19 cellular contexts compared by ENCODE assay signal in genomic region chr6:156390621-156391378, GRCh38.
DNase-seq lines count a peak whose midpoint lies in the region; ATAC-seq and TF ChIP-seq lines count a peak whose summit lies in the region.
"Had no signal": no experiment of that assay in that cellular context is flagged by ENCODE, and none has a peak within 500 bp of the region (broad histone marks: within the 10 kb centered on the region; RNA-seq: fewer than 3 reads in every experiment).

No MANE protein-coding gene starts in this region.

- no peaks in the 10 kb centered on the region for H3K27me3 ChIP-seq in CD4-positive, CD25-positive, alpha-beta regulatory T cell (ENCODE audit: control insufficient read depth, insufficient read depth, low read length)
- H3K27me3 ChIP-seq in H9 (ENCODE audit: insufficient read depth, low read length) (no peaks in the 10 kb centered on the region), mesendoderm (ENCODE audit: insufficient read depth, low read length, poor library complexity) (no peaks in the 10 kb centered on the region), left ventricle myocardium inferior (ENCODE audit: low read depth) (peaks cover 31% of the 10 kb centered on the region)
- H3K27me3 ChIP-seq: esophagus squamous epithelium had no signal

- H2BK120ac ChIP-seq in H9 (ENCODE audit: low read depth, low read length, poor library complexity, severe bottlenecking) = no peak overlapping the region
- no peak overlapping the region for H2BK120ac ChIP-seq in mesendoderm (ENCODE audit: low read depth, low read length)

- H3K9ac ChIP-seq in H9 (ENCODE audit: extremely low read depth, insufficient read length, low read length) (no peak overlapping the region), mesendoderm (ENCODE audit: low read length) (no peak overlapping the region)

- H3K27ac ChIP-seq in CD4-positive, CD25-positive, alpha-beta regulatory T cell (ENCODE audit: insufficient read depth, low read length, poor library complexity, severe bottlenecking) = no peak overlapping the region
- H3K27ac ChIP-seq in H9 (ENCODE audit: insufficient read length, low read depth, low read length) (no peak overlapping the region), mesendoderm (ENCODE audit: low read depth, low read length) (no peak overlapping the region), left ventricle myocardium inferior (replicated peaks) (no peak overlapping the region)
- H3K27ac ChIP-seq: esophagus squamous epithelium had no signal

- no peaks in the 10 kb centered on the region for H3K23me2 ChIP-seq in H9 (ENCODE audit: insufficient read length, low read depth, low read length, poor library complexity, severe bottlenecking)

- no peak overlapping the region for H2AFZ ChIP-seq in H9 (ENCODE audit: low read length)

- no peak overlapping the region for H3K18ac ChIP-seq in H9 (ENCODE audit: insufficient read length, low read depth, low read length)
- no peak overlapping the region for H3K18ac ChIP-seq in mesendoderm (ENCODE audit: low read length)

- H3K79me1 ChIP-seq in H9 (ENCODE audit: insufficient read depth, low read depth, low read length, poor library complexity, severe bottlenecking) (no peaks in the 10 kb centered on the region), mesendoderm (ENCODE audit: low read length) (no peaks in the 10 kb centered on the region)

- peaks cover 11% of the 10 kb centered on the region for H3K27me3 Mint-ChIP-seq in CD4-positive, CD25-positive, alpha-beta regulatory T cell
- H3K27me3 Mint-ChIP-seq in H9 (ENCODE audit: low read depth) (peaks cover 3% of the 10 kb centered on the region), T-helper 17 cell (no peaks in the 10 kb centered on the region)

- H3K4me3 ChIP-seq in CD4-positive, CD25-positive, alpha-beta regulatory T cell (ENCODE audit: low read depth, low read length) = no peak overlapping the region
- H3K4me3 ChIP-seq in mesendoderm (ENCODE audit: low read length) (no peak overlapping the region), left ventricle myocardium inferior (no peak overlapping the region)
- H3K4me3 ChIP-seq: esophagus squamous epithelium had no signal

- no peaks in the 10 kb centered on the region for H3K9me3 ChIP-seq in CD4-positive, CD25-positive, alpha-beta regulatory T cell (ENCODE audit: control insufficient read depth in 2 of 2, low read length in 2 of 2)
- H3K9me3 ChIP-seq in H9 (ENCODE audit: control insufficient read depth, low read depth, low read length) (no peaks in the 10 kb centered on the region), T-helper 17 cell (ENCODE audit: control insufficient read depth, low read length, poor library complexity, severe bottlenecking) (no peaks in the 10 kb centered on the region), left ventricle myocardium inferior (replicated peaks) (no peaks in the 10 kb centered on the region)
- H3K9me3 ChIP-seq: esophagus squamous epithelium had no signal

- H3K4ac ChIP-seq in H9 (ENCODE audit: low read depth, low read length) (no peak overlapping the region), mesendoderm (ENCODE audit: low read depth, low read length) (no peak overlapping the region)

- H4K5ac ChIP-seq in H9 (ENCODE audit: insufficient read length, low read depth, low read length) (no peak overlapping the region), mesendoderm (ENCODE audit: low read length) (no peak overlapping the region)

- no peak overlapping the region for H3K4me2 ChIP-seq in H9 (ENCODE audit: insufficient read depth, insufficient read length, low read length)
- no peak overlapping the region for H3K4me2 ChIP-seq in mesendoderm (ENCODE audit: low read length)

- no peak overlapping the region for H2BK5ac ChIP-seq in H9 (ENCODE audit: insufficient read length, low read length)
- no peak overlapping the region for H2BK5ac ChIP-seq in mesendoderm (ENCODE audit: low read length)

- H3K23ac ChIP-seq in H9 (ENCODE audit: insufficient read length, low read depth, low read length) (no peak overlapping the region), mesendoderm (ENCODE audit: low read length) (peak overlapping the region; percentile 29)

- H3K56ac ChIP-seq in H9 (ENCODE audit: insufficient read length, low read depth, low read length) (no peak overlapping the region), mesendoderm (ENCODE audit: low read length) (peak overlapping the region; percentile 47)

- H2BK12ac ChIP-seq in H9 (ENCODE audit: insufficient read length, low read depth, low read length) = no peak overlapping the region

- intact Hi-C loops in left ventricle myocardium inferior (cut with micrococcal nuclease) = no loop called here

- no peak for TF ChIP-seq CTCF in H9 (conservative IDR thresholded peaks at IDR 0.05)
- TF ChIP-seq CTCF in left ventricle myocardium inferior (IDR thresholded peaks at IDR 0.05; ENCODE audit: borderline replicate concordance) = no peak

- H3K27ac Mint-ChIP-seq in CD4-positive, CD25-positive, alpha-beta regulatory T cell = peak overlapping the region in 2 of 3 donors; percentile 20 to 53
- H3K27ac Mint-ChIP-seq in H9 = peak overlapping the region in 1 of 3 experiments; percentile 50; a peak in 1 of 7 replicates
- peak overlapping the region; percentile 96 for H3K27ac Mint-ChIP-seq in T-helper 17 cell

- no peaks in the 10 kb centered on the region for H3K79me2 ChIP-seq in H9 (ENCODE audit: insufficient read depth, low read length)
- no peaks in the 10 kb centered on the region for H3K79me2 ChIP-seq in mesendoderm (ENCODE audit: control insufficient read depth, insufficient read depth, low read length)

- H2BK15ac ChIP-seq in H9 (ENCODE audit: low read depth, low read length) (no peak overlapping the region), mesendoderm (replicated peaks; ENCODE audit: low read depth) (no peak overlapping the region)

- H4K91ac ChIP-seq in H9 (ENCODE audit: insufficient read length, low read depth, low read length) = no peak overlapping the region

- peaks cover 0 to 52% (median 23%) of the 10 kb centered on the region in 4 donors for H3K4me1 Mint-ChIP-seq in CD4-positive, CD25-positive, alpha-beta regulatory T cell
- peaks cover 33 to 36% of the 10 kb centered on the region in 2 experiments for H3K4me1 Mint-ChIP-seq in H9
- peaks cover 47% of the 10 kb centered on the region for H3K4me1 Mint-ChIP-seq in T-helper 17 cell

- peaks cover 40% of the 10 kb centered on the region for H3K4me1 ChIP-seq in CD4-positive, CD25-positive, alpha-beta regulatory T cell (ENCODE audit: control insufficient read depth, insufficient read depth, low read length, poor library complexity, severe bottlenecking)
- peaks cover 12% of the 10 kb centered on the region for H3K4me1 ChIP-seq in H9 (ENCODE audit: insufficient read depth, low read length)
- peaks cover 3% of the 10 kb centered on the region for H3K4me1 ChIP-seq in mesendoderm (ENCODE audit: control insufficient read depth, low read depth, low read length)
- no peaks in the 10 kb centered on the region for H3K4me1 ChIP-seq in left ventricle myocardium inferior

- no peak overlapping the region for H3K14ac ChIP-seq in H9 (ENCODE audit: insufficient read depth, low read length)

- no peak overlapping the region for H2BK20ac ChIP-seq in H9 (ENCODE audit: low read depth, low read length, poor library complexity, severe bottlenecking)

- DNase-seq in CD4-positive, CD25-positive, alpha-beta regulatory T cell = no peak
- DNase-seq in H9 (peak; percentile 39), T-helper 17 cell (no peak), mesendoderm (peak; percentile 30), NCI-H446 treated with DMSO at 0.1 percent for 48 hours (lab: John Stamatoyannopoulos, UW) (no peak), NCI-H82 (lab: John Stamatoyannopoulos, UW) (no peak), left ventricle myocardium inferior (no peak)
- no peak for DNase-seq in activated CD4-positive, alpha-beta T cell treated with anti-CD3 and anti-CD28 coated beads, Interleukin-2, amount 50 U/mL, for 48 hours
- DNase-seq: activated CD4-positive, alpha-beta T cell treated with anti-CD3 and anti-CD28 coated beads, Interleukin-2, amount 50 U/mL, for 1 hour; activated CD8-positive, alpha-beta memory T cell treated with anti-CD3 and anti-CD28 coated beads, Interleukin-2, amount 50 U/mL, for 48 hours; activated gamma-delta T cell; effector CD8-positive, alpha-beta T cell; esophagus squamous epithelium; GOT3; NCI-H1436 treated with DMSO at 0.1 percent for 48 hours; NCI-H2171 treated with DMSO at 0.1 percent for 48 hours; stimulated activated CD4-positive, alpha-beta T cell treated with anti-CD3 and anti-CD28 coated beads, Interleukin-12 subunit alpha, Interleukin-12 subunit beta, amount 100 ng/mL, for 4 hours had no signal

- no peaks in the 10 kb centered on the region for H3K36me3 Mint-ChIP-seq in CD4-positive, CD25-positive, alpha-beta regulatory T cell
- H3K36me3 Mint-ChIP-seq in H9 (ENCODE audit: insufficient read depth in 1 of 3, low read depth in 3 of 3) (no peaks in the 10 kb centered on the region), T-helper 17 cell (ENCODE audit: low read depth) (peaks cover 13% of the 10 kb centered on the region)

- WGBS in H9 (ENCODE audit: extremely low coverage, insufficient read length, low lambda C conversion rate) = no CpG with 5 or more reads among the region's 14 CpGs
- no CpG with 5 or more reads among the region's 14 CpGs for WGBS in mesendoderm (ENCODE audit: extremely low coverage, insufficient coverage, low lambda C conversion rate)

- no peaks in the 10 kb centered on the region for H3K36me3 ChIP-seq in CD4-positive, CD25-positive, alpha-beta regulatory T cell (ENCODE audit: control insufficient read depth, insufficient read depth, low read length)
- H3K36me3 ChIP-seq in mesendoderm (ENCODE audit: control insufficient read depth, insufficient read depth, low read length) (no peaks in the 10 kb centered on the region), left ventricle myocardium inferior (no peaks in the 10 kb centered on the region)
- H3K36me3 ChIP-seq: esophagus squamous epithelium had no signal

- no peaks in the 10 kb centered on the region for H3K9me3 Mint-ChIP-seq in CD4-positive, CD25-positive, alpha-beta regulatory T cell
- H3K9me3 Mint-ChIP-seq in H9 = peaks cover 0 to 2% of the 10 kb centered on the region in 2 experiments; a peak in 1 of 5 replicates
- H3K9me3 Mint-ChIP-seq: central memory CD8-positive, alpha-beta T cell had no signal

- no peaks in the 10 kb centered on the region for H4K20me1 ChIP-seq in H9 (ENCODE audit: control insufficient read depth, insufficient read depth, insufficient read length)

- H3K4me3 Mint-ChIP-seq in CD4-positive, CD25-positive, alpha-beta regulatory T cell = peak overlapping the region in 2 of 4 donors; percentile 11 to 39
- H3K4me3 Mint-ChIP-seq in H9 (no peak overlapping the region), T-helper 17 cell (peak overlapping the region; percentile 25)
- H3K4me3 Mint-ChIP-seq: central memory CD8-positive, alpha-beta T cell had no signal

- H2AK5ac ChIP-seq in H9 (ENCODE audit: insufficient read length, low read length) = no peak overlapping the region
- no peak overlapping the region for H2AK5ac ChIP-seq in mesendoderm (ENCODE audit: low read length)

- ATAC-seq in CD4-positive, CD25-positive, alpha-beta regulatory T cell (ENCODE audit: low read depth in 2 of 2) = no peak
- no peak for ATAC-seq in T-helper 17 cell
- ATAC-seq: left lobe of liver had no signal

- no peak overlapping the region for H3T11ph ChIP-seq in H9 (ENCODE audit: low read length)

- H4K8ac ChIP-seq in H9 (replicated peaks; ENCODE audit: insufficient read length, low read depth, low read length) = no peak overlapping the region
- H4K8ac ChIP-seq in mesendoderm (ENCODE audit: low read depth, low read length) = no peak overlapping the region

Comparison
In these comparisons a context has a peak if more than half of its experiments do, and no peak if none do; other contexts are left out.
1. DNase-seq: peak in H9 (single experiment) and mesendoderm (single experiment); none in CD4-positive, CD25-positive, alpha-beta regulatory T cell (0 of 3), T-helper 17 cell (0 of 3), activated CD4-positive, alpha-beta T cell treated with anti-CD3 and anti-CD28 coated beads, Interleukin-2, amount 50 U/mL, for 48 hours (0 of 2), NCI-H446 treated with DMSO at 0.1 percent for 48 hours (single experiment), NCI-H82 (single experiment) and left ventricle myocardium inferior (single experiment).